Comparison of ENCODE assay signal across 16 cellular contexts in genomic region chr22:38863531-38864131, GRCh38. TPM values are rescaled to one million over a fixed set of nuclear protein-coding genes. Genes with fewer than 3 reads are reported as not detected.
DNase-seq lines count a peak whose midpoint lies in the region; ATAC-seq and TF ChIP-seq lines count a peak whose summit lies in the region.
"Had no signal": no experiment of that assay in that cellular context is flagged by ENCODE, and none has a peak within 500 bp of the region (broad histone marks: within the 10 kb centered on the region; RNA-seq: fewer than 3 reads in every experiment).

No MANE protein-coding gene starts in this region.

- DNase-seq in Calu3, result no peak
- peak; percentile 36 for DNase-seq in lower lobe of right lung
- DNase-seq in NCI-H1694 (lab: John Stamatoyannopoulos, UW), result no peak
- no peak for DNase-seq in NK-92 treated with Interleukin-12 subunit alpha and Interleukin-12 subunit beta, amount 100 ng/mL, for 24 hours (lab: John Stamatoyannopoulos, UW)
- DNase-seq: activated CD4-positive, alpha-beta T cell treated with anti-CD3 and anti-CD28 coated beads for 4 hours; central memory CD4-positive, alpha-beta T cell; GDM1; KG1; left colon; NCI-H2081 treated with DMSO at 0.1 percent for 48 hours; NCI-H524 treated with DMSO at 0.1 percent for 48 hours; testis had no signal

- H3K27ac ChIP-seq in BLaER1, result no peak overlapping the region
- peak overlapping the region; percentile 62; the same call in 1 of the 2 replicates for H3K27ac ChIP-seq in VCaP
- no peak overlapping the region for H3K27ac ChIP-seq in lower lobe of right lung

- peak overlapping the region; percentile 24; the same call in 1 of the 2 replicates for H3K4me2 ChIP-seq in BLaER1

- H3K27me3 ChIP-seq in BLaER1, result no peaks in the 10 kb centered on the region
- H3K27me3 ChIP-seq in lower lobe of right lung (ENCODE audit: low read depth), result peaks cover 4% of the 10 kb centered on the region
- H3K27me3 ChIP-seq: ovary, testis had no signal

- peaks cover 89% of the 10 kb centered on the region for H4K20me1 ChIP-seq in BLaER1

- peak overlapping the region; percentile 36 for H3K27ac Mint-ChIP-seq in Calu3 (ENCODE audit: unreplicated experiment)

- H3K4me1 Mint-ChIP-seq in Calu3 (ENCODE audit: low read depth, unreplicated experiment), result peaks cover 14% of the 10 kb centered on the region

- no peak for ATAC-seq in lower lobe of right lung
- ATAC-seq in SK-N-SH treated with all-trans-retinoic acid at 6 μM for 48 hours, result no peak

- H3K4me1 ChIP-seq in BLaER1 (peaks cover 74% of the 10 kb centered on the region), lower lobe of right lung (peaks cover 43% of the 10 kb centered on the region)

- no peak overlapping the region for H3K4me3 ChIP-seq in BLaER1
- no peak overlapping the region for H3K4me3 ChIP-seq in lower lobe of right lung
- H3K4me3 ChIP-seq: ovary, testis had no signal

- intact Hi-C loops in Calu3 (cut with micrococcal nuclease; ENCODE audit: unreplicated experiment), result no loop called here
- intact Hi-C loops in lower lobe of right lung (cut with DNase I), result no loop called here

- no peaks in the 10 kb centered on the region for H3K9me3 Mint-ChIP-seq in Calu3 (ENCODE audit: low read depth, unreplicated experiment)

- CTCF ChIA-PET in Calu3 (lab: Charles Lee), result interaction anchor here (0.6 to 1.5 kb wide), 2 partner anchors 95 to 258 kb away, joined by 3 to 5 read pairs; no protein-coding TSS in a partner anchor

- H3K36me3 ChIP-seq in BLaER1 (peaks cover 58% of the 10 kb centered on the region), lower lobe of right lung (peaks cover 37% of the 10 kb centered on the region)
- H3K36me3 ChIP-seq: ovary had no signal

- H3K9me3 ChIP-seq in BLaER1 (no peaks in the 10 kb centered on the region), lower lobe of right lung (no peaks in the 10 kb centered on the region)
- H3K9me3 ChIP-seq: ovary, testis had no signal

- H3K4me3 Mint-ChIP-seq in Calu3 (ENCODE audit: low read depth, unreplicated experiment), result no peak overlapping the region

- TF ChIP-seq CTCF in Calu3 (IDR thresholded peaks at IDR 0.05; ENCODE audit: unreplicated experiment) (no peak), VCaP (conservative IDR thresholded peaks at IDR 0.05) (no peak), lower lobe of right lung (IDR thresholded peaks at IDR 0.05) (no peak)

- no peaks in the 10 kb centered on the region for H3K27me3 Mint-ChIP-seq in Calu3 (ENCODE audit: unreplicated experiment)

- peaks cover 59% of the 10 kb centered on the region for H3K36me3 Mint-ChIP-seq in Calu3 (ENCODE audit: insufficient read depth, unreplicated experiment)

- BruUV-seq in Calu3 (replicated peaks; lab: Mats Ljungman, UMichigan), result no TSS peak

- H3K9ac ChIP-seq in BLaER1, result peak overlapping the region; percentile 19; the same call in 1 of the 2 replicates

TF ChIP-seq in SK-N-SH treated with all-trans-retinoic acid at 6 μM for 48 hours, 23 proteins besides CTCF, POLR2A, EP300 and RAD21:
- TF ChIP-seq OSR1 (CRISPR knock-in tag; IDR thresholded peaks at IDR 0.05) (no peak), TSHZ2 (CRISPR knock-in tag; IDR thresholded peaks at IDR 0.05) (no peak), ZFP3 (CRISPR knock-in tag; IDR thresholded peaks at IDR 0.05) (no peak), ISL1 (CRISPR knock-in tag; IDR thresholded peaks at IDR 0.05) (no peak), ZFP30 (CRISPR knock-in tag; IDR thresholded peaks at IDR 0.05) (no peak), SNAI2 (CRISPR knock-in tag; IDR thresholded peaks at IDR 0.05) (no peak), PPARA (CRISPR knock-in tag; IDR thresholded peaks at IDR 0.05; ENCODE audit: borderline replicate concordance) (no peak), ZNF8 (CRISPR knock-in tag; IDR thresholded peaks at IDR 0.05) (no peak), ARNTL (CRISPR knock-in tag; IDR thresholded peaks at IDR 0.05; ENCODE audit: borderline replicate concordance, low read depth) (no peak), ZNF70 (CRISPR knock-in tag; IDR thresholded peaks at IDR 0.05) (no peak), TCF4 (CRISPR knock-in tag; IDR thresholded peaks at IDR 0.05; ENCODE audit: borderline replicate concordance) (no peak), GLIS3 (CRISPR knock-in tag; IDR thresholded peaks at IDR 0.05) (no peak)
- TF ChIP-seq, protein P1, sequence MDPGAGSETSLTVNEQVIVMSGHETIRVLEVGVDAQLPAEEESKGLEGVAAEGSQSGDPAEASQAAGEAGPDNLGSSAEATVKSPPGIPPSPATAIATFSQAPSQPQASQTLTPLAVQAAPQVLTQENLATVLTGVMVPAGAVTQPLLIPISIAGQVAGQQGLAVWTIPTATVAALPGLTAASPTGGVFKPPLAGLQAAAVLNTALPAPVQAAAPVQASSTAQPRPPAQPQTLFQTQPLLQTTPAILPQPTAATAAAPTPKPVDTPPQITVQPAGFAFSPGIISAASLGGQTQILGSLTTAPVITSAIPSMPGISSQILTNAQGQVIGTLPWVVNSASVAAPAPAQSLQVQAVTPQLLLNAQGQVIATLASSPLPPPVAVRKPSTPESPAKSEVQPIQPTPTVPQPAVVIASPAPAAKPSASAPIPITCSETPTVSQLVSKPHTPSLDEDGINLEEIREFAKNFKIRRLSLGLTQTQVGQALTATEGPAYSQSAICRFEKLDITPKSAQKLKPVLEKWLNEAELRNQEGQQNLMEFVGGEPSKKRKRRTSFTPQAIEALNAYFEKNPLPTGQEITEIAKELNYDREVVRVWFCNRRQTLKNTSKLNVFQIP (CRISPR knock-in tag; IDR thresholded peaks at IDR 0.05; ENCODE audit: borderline replicate concordance, low read depth), result no peak
TF ChIP-seq in SK-N-SH treated with all-trans-retinoic acid at 6 μM for 48 hours: peak in this region for 0.

RNA-seq across cellular contexts. Expression of gene CBX6, which starts 8.4 kb away (rescaled TPM):
- total RNA-seq in Calu3 (2022), result 140 and 152 TPM in 2 replicates
- total RNA-seq in lower lobe of right lung, result 54.7 TPM

RNA-seq across cellular contexts. Expression of gene NPTXR, which starts 19.8 kb away (rescaled TPM):
- 6.1 and 6.6 TPM in 2 replicates for total RNA-seq in Calu3 (2022)
- 5.1 TPM for total RNA-seq in lower lobe of right lung
